ENCODE assay signal across 5 cellular contexts in the genomic region with DNA sequence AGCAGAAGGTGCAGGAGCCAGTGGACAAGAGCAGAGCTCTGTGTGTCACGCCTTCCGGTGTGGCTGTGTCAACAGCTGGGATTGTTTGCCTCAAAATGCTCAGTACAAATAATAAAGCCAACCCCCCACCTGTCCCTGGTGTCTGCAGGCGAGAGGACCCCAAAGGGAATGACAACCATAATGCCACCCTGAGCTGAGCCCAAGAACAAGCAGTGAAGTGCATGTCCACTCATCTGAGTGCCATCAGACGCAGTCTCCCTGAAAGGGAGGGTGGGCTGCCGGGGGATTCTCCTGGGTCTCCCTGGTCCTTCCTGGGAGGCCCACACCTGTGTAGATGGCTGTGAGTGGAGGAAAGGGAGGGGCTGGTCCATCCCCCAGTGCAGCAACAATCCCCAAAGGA.
"Had no signal": no experiment of that assay in that cellular context is flagged by ENCODE, and none has a peak within 500 bp of the region (broad histone marks: within the 10 kb centered on the region; RNA-seq: fewer than 3 reads in every experiment).

No MANE protein-coding gene starts in this region.

- H3K4me3 ChIP-seq: GM23338, K562 had no signal

- H2AFZ ChIP-seq: GM23338 had no signal

- DNase-seq: H9, HCEC 1CT, IMR-90 had no signal

- H3K4me2 ChIP-seq: GM23338 had no signal

- ATAC-seq: GM23338, K562 had no signal
